Comparison of ENCODE assay signal across 8 cellular contexts in genomic region chr1:244272471-244273261, GRCh38.
DNase-seq lines count a peak whose midpoint lies in the region; ATAC-seq and TF ChIP-seq lines count a peak whose summit lies in the region.

No MANE protein-coding gene starts in this region.

- ATAC-seq in HG03108 (IDR thresholded peaks at IDR 0.05; ENCODE audit: unreplicated experiment), result peak; percentile 82

- in situ Hi-C loops in T47D (cut with HindIII; ENCODE audit: low pct_unique_long_range_greater_than_20kb, low sequenced_read_pairs), result no loop called here

- H3K27ac ChIP-seq in VCaP, result peak overlapping the region; percentile 67; the same call in 1 of the 2 replicates

- TF ChIP-seq CTCF in VCaP (conservative IDR thresholded peaks at IDR 0.05), result peak; percentile 91

- peak; percentile 23 for DNase-seq in NK-92 treated with Interleukin-12 subunit alpha and Interleukin-12 subunit beta, amount 100 ng/mL, for 24 hours (lab: John Stamatoyannopoulos, UW)
- no peak for DNase-seq in NK-92 (lab: John Stamatoyannopoulos, UW; ENCODE audit: unreplicated experiment)
- DNase-seq in NCI-H2196 (lab: John Stamatoyannopoulos, UW; ENCODE audit: unreplicated experiment), result peak; percentile 49
- DNase-seq in T47D (ENCODE audit: low read depth in 1 of 2, low spot score in 1 of 2), result peak; percentile 20 to 86
- peak; percentile 88 for DNase-seq in iris pigment epithelial cell (ENCODE audit: low read depth)
- DNase-seq in stimulated activated CD4-positive, alpha-beta T cell treated with anti-CD3 and anti-CD28 coated beads, Interleukin-12 subunit alpha, Interleukin-12 subunit beta, amount 100 ng/mL, for 48 hours (ENCODE audit: low read depth in 2 of 3, low spot score in 1 of 3), result peak; percentile 42 to 68 (median 46)
